In the genomic region with DNA sequence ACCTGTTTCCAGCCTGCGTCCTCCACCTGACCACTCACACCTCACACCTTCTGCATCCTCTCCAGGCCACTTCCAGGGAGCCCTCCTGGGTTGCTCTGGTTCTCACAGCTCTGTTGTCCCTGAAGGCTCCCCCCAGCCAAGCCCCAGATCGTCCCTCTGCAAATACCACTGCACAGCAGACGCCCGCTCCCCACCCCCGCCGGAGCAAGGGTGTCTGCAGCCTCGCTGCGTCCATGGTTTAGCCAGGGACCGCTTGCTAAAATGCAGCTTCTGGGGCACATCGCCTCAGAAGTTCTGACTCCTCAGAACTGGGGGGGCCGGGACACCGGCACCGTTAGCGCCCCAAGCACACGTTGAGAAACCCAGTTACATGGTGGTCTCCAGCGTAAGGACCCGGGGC, we compare ENCODE assay signal across 18 cellular contexts. TPM values are rescaled to one million over a fixed set of nuclear protein-coding genes. Genes with fewer than 3 reads are reported as not detected.
"Had no signal": no experiment of that assay in that cellular context is flagged by ENCODE, and none has a peak within 500 bp of the region (broad histone marks: within the 10 kb centered on the region; RNA-seq: fewer than 3 reads in every experiment).

No MANE protein-coding gene starts in this region.

- H3K36me3 Mint-ChIP-seq: activated naive CD8-positive, alpha-beta T cell had no signal

- H3K27me3 ChIP-seq: pancreas had no signal

- H3K9me3 Mint-ChIP-seq: dendritic cell treated with granulocyte-macrophage colony-stimulating factor and Interleukin-4, amounts not matched to agents 40 ng/mL and 50 ng/mL, for 4 days; neural crest cell; stimulated activated naive B cell treated with anti-CD40 and anti-IgM and Interleukin-4, amounts not matched to agents 10 μg/mL and 1 μg/mL and 100 μg/mL, for 72 hours had no signal

- H3K9me3 ChIP-seq: left ventricle myocardium inferior, pancreas, transverse colon had no signal

- H3K4me3 ChIP-seq: pancreas had no signal

- H3K4me1 ChIP-seq: pancreas had no signal

- H3K27ac ChIP-seq: left ventricle myocardium inferior, pancreas, transverse colon had no signal

- H3K36me3 ChIP-seq: left ventricle myocardium inferior, pancreas, transverse colon had no signal

- DNase-seq: activated CD4-positive, alpha-beta T cell treated with anti-CD3 and anti-CD28 coated beads for 48 hours; activated CD8-positive, alpha-beta memory T cell treated with anti-CD3 and anti-CD28 coated beads, Interleukin-2, amount 50 U/mL, for 4 hours; activated CD8-positive, alpha-beta T cell treated with anti-CD3 and anti-CD28 coated beads, Interleukin-2, amount 10 ng/mL, durations not matched to agents 7 days and 5 days; activated effector memory CD4-positive, alpha-beta T cell treated with anti-CD3 and anti-CD28 coated beads, Interleukin-2, amount 50 U/mL, for 16 hours; activated T-cell treated with anti-CD3 and anti-CD28 coated beads, Interleukin-2, amount 50 U/mL, for 48 hours; amniotic stem cell; kidney; left ventricle myocardium inferior; mesendoderm; pancreas; stimulated activated CD4-positive, alpha-beta T cell treated with anti-CD3 and anti-CD28 coated beads, Interleukin-2, amount 100 ng/mL, for 48 hours; stimulated activated naive B cell treated with anti-CD40 and anti-IgM and Interleukin-4, amounts not matched to agents 10 μg/mL and 1 μg/mL and 100 μg/mL, for 72 hours; substantia nigra; T-helper 2 cell; transverse colon had no signal

- H3K27ac Mint-ChIP-seq: activated CD8-positive, alpha-beta T cell treated with anti-CD3 and anti-CD28 coated beads, Interleukin-2, amount 10 ng/mL, durations not matched to agents 7 days and 5 days; activated naive CD8-positive, alpha-beta T cell; dendritic cell treated with granulocyte-macrophage colony-stimulating factor and Interleukin-4, amounts not matched to agents 40 ng/mL and 50 ng/mL, for 4 days; stimulated activated naive B cell treated with anti-CD40 and anti-IgM and Interleukin-4, amounts not matched to agents 10 μg/mL and 1 μg/mL and 100 μg/mL, for 72 hours had no signal

- H3K4me3 Mint-ChIP-seq: activated CD8-positive, alpha-beta T cell treated with anti-CD3 and anti-CD28 coated beads, Interleukin-2, amount 10 ng/mL, durations not matched to agents 7 days and 5 days; activated naive CD8-positive, alpha-beta T cell; neural crest cell had no signal

- FAIRE-seq: kidney, pancreas had no signal

RNA-seq across cellular contexts. Expression of a gene that starts 1.0 kb away (rescaled TPM):
- total RNA-seq: left ventricle myocardium inferior, neural crest cell had no signal

RNA-seq across cellular contexts. Expression of a gene that starts 25.0 kb away (rescaled TPM):
- total RNA-seq: neural crest cell had no signal

RNA-seq across cellular contexts. Expression of a gene that starts 50.8 kb away (rescaled TPM):
- total RNA-seq: activated CD8-positive, alpha-beta T cell treated with anti-CD3 and anti-CD28 coated beads, Interleukin-2, amount 10 ng/mL, durations not matched to agents 7 days and 5 days had no signal
